8 cellular contexts compared by ENCODE assay signal in genomic region chr16:85610446-85611204, GRCh38. TPM values are rescaled to one million over a fixed set of nuclear protein-coding genes. Genes with fewer than 3 reads are reported as not detected.
DNase-seq lines count a peak whose midpoint lies in the region; ATAC-seq and TF ChIP-seq lines count a peak whose summit lies in the region.

No MANE protein-coding gene starts in this region.

- peak overlapping the region; percentile 92 for H3K4me3 Mint-ChIP-seq in CD4-positive, alpha-beta T cell

- H3K9me3 ChIP-seq in CD4-positive, alpha-beta T cell (ENCODE audit: control insufficient read depth, low read length), result no peaks in the 10 kb centered on the region
- H3K9me3 ChIP-seq in MG63 (no peaks in the 10 kb centered on the region), SJSA1 (replicated peaks) (no peaks in the 10 kb centered on the region; the same call in 1 of the 2 replicates), neutrophil (no peaks in the 10 kb centered on the region)

- H3K4me1 ChIP-seq in SJSA1 (replicated peaks), result peaks cover 55% of the 10 kb centered on the region
- peaks cover 44 to 63% of the 10 kb centered on the region in 2 experiments for H3K4me1 ChIP-seq in neutrophil (ENCODE audit: control insufficient read depth in 1 of 2, insufficient read depth in 1 of 2, low read depth in 1 of 2, low read length in 1 of 2)

- H3K9me3 Mint-ChIP-seq in CD4-positive, alpha-beta T cell, result no peaks in the 10 kb centered on the region

- ATAC-seq in CD4-positive, alpha-beta T cell (ENCODE audit: poor library complexity), result peak; percentile 74
- ATAC-seq in GM21529 (IDR thresholded peaks at IDR 0.05; ENCODE audit: unreplicated experiment), result peak; percentile 28

- intact Hi-C loops in CD4-positive, alpha-beta T cell (cut with DNase I, micrococcal nuclease), result loop anchor here (1.0 to 10.0 kb wide), 6 partner anchors 54 to 336 kb away; no protein-coding TSS in a partner anchor

- POLR2A ChIA-PET in CD4-positive, alpha-beta T cell (lab: Charles Lee), result interaction anchor here (1.7 to 2.1 kb wide), 3 partner anchors 56 to 189 kb away, joined by 7 to 10 read pairs (median 7); no protein-coding TSS in a partner anchor

- no peak overlapping the region for H3K27ac ChIP-seq in CD4-positive, alpha-beta T cell (ENCODE audit: low read depth, low read length)
- H3K27ac ChIP-seq in SJSA1, result no peak overlapping the region
- peak overlapping the region; percentile 42 for H3K27ac ChIP-seq in neutrophil

- H3K27me3 ChIP-seq in CD4-positive, alpha-beta T cell (ENCODE audit: control insufficient read depth, insufficient read depth, low read length), result peaks cover 5% of the 10 kb centered on the region
- no peaks in the 10 kb centered on the region for H3K27me3 ChIP-seq in MG63
- no peaks in the 10 kb centered on the region for H3K27me3 ChIP-seq in SJSA1 (replicated peaks)
- H3K27me3 ChIP-seq in neutrophil, result peaks cover 56% of the 10 kb centered on the region

- H3K4me3 ChIP-seq in MG63 (no peak overlapping the region; the same call in 1 of the 2 replicates), SJSA1 (no peak overlapping the region; the same call in 1 of the 2 replicates), neutrophil (ENCODE audit: low read depth in 1 of 2, low read length in 1 of 2) (peak overlapping the region; percentile 61 to 85)

- peaks cover 14% of the 10 kb centered on the region for H3K4me1 Mint-ChIP-seq in CD4-positive, alpha-beta T cell (ENCODE audit: low read depth)

- peak; percentile 73 to 88 (median 82) for DNase-seq in CD4-positive, alpha-beta T cell
- DNase-seq in MG63 (peak; percentile 91), SJSA1 (ENCODE audit: low read depth in 1 of 2, low spot score in 2 of 2) (peak; percentile 93 to 95), germinal center (ENCODE audit: low spot score) (peak; percentile 88), stromal cell of bone marrow (ENCODE audit: low read depth) (peak; percentile 64)
- DNase-seq in activated naive CD4-positive, alpha-beta T cell (lab: John Stamatoyannopoulos, UW), result peak; percentile 59 to 82 (median 78)

- H3K36me3 Mint-ChIP-seq in CD4-positive, alpha-beta T cell (ENCODE audit: low read depth), result no peaks in the 10 kb centered on the region

- H3K27ac Mint-ChIP-seq in CD4-positive, alpha-beta T cell, result peak overlapping the region; percentile 66

- H3K36me3 ChIP-seq in MG63 (peaks cover 4% of the 10 kb centered on the region; the same call in 1 of the 2 replicates), SJSA1 (no peaks in the 10 kb centered on the region; the same call in 1 of the 2 replicates), neutrophil (no peaks in the 10 kb centered on the region)

- H3K27me3 Mint-ChIP-seq in CD4-positive, alpha-beta T cell, result peaks cover 10% of the 10 kb centered on the region

- CTCF ChIA-PET in CD4-positive, alpha-beta T cell (lab: Charles Lee), result interaction anchor here (0.5 to 2.9 kb wide), 13 partner anchors 9 to 195 kb away, joined by 3 to 28 read pairs (median 4); no protein-coding TSS in a partner anchor

- peak; percentile 94 for TF ChIP-seq CTCF in CD4-positive, alpha-beta T cell (IDR thresholded peaks at IDR 0.05)
- TF ChIP-seq CTCF in neutrophil (IDR thresholded peaks at IDR 0.05), result peak; percentile 96

RNA-seq across cellular contexts. Expression of gene GSE1, which starts 2.5 kb away (rescaled TPM):
- total RNA-seq in CD4-positive, alpha-beta T cell, result 10 to 100 TPM; 11.7 to 13.7 TPM
- total RNA-seq in MG63 (2014; rRNA removed; shearing (Covaris generic); ENCODE audit: low replicate concordance), result 9.3 and 19.1 TPM in 2 replicates
- 11.9 and 42.7 TPM in 2 replicates for total RNA-seq in SJSA1 (2014; rRNA removed; shearing (Covaris generic))

Comparison
In these comparisons a context has a peak if more than half of its experiments do, and no peak if none do; other contexts are left out.
1. H3K4me3 ChIP-seq: peak in neutrophil (2 of 2); none in MG63 (single experiment) and SJSA1 (single experiment).
2. Peak in every context shown above with its lines, with median percentiles within 50 percentile points of each other: DNase-seq.